Comparison of ENCODE assay signal across 3 cellular contexts in genomic region chr5:43465455-43465854, GRCh38. TPM values are rescaled to one million over a fixed set of nuclear protein-coding genes. Genes with fewer than 3 reads are reported as not detected.
DNase-seq lines count a peak whose midpoint lies in the region; ATAC-seq, FAIRE-seq and TF ChIP-seq lines count a peak whose summit lies in the region.
"Not testable (repeated sequence)": the region's sequence is repeated elsewhere in the genome, so short reads cannot be mapped to it uniquely, and the experiment has no call there.
"Had no signal": no experiment of that assay in that cellular context is flagged by ENCODE, and none has a peak within 500 bp of the region (broad histone marks: within the 10 kb centered on the region; RNA-seq: fewer than 3 reads in every experiment).

No MANE protein-coding gene starts in this region.

- H3K27me3 ChIP-seq in K562 (ENCODE audit: control insufficient read depth in 2 of 2, insufficient read depth in 2 of 2, low read length in 2 of 2): not testable (repeated sequence)

- WGBS in K562 (ENCODE audit: insufficient coverage, low coverage, missing lambda C conversion rate): 92% methylated on average over 3 of the region's 3 CpGs

- ATAC-seq in K562: not testable (repeated sequence)

- not testable (repeated sequence) for H4K20me1 ChIP-seq in K562 (replicated peaks; ENCODE audit: control insufficient read depth, insufficient read depth, low read length)

- TF ChIP-seq POLR2A in K562 (conservative IDR thresholded peaks at IDR 0.05): not testable (repeated sequence)

- H3K9me1 ChIP-seq in K562 (ENCODE audit: control insufficient read depth, insufficient read depth, low read length): not testable (repeated sequence)

- not testable (repeated sequence) for H2AFZ ChIP-seq in K562 (ENCODE audit: low read depth, low read length)

- in situ Hi-C loops in K562 (cut with MboI): not testable (repeated sequence)

- intact Hi-C loops in K562 (cut with micrococcal nuclease): not testable (repeated sequence)

- CTCF ChIA-PET in K562 (lab: Yijun Ruan, JAX; ENCODE audit: low intra/inter-chr PET ratio): not testable (repeated sequence)

- not testable (repeated sequence) for FAIRE-seq in K562 (lab: Jason Lieb, UNC)

- H3K9me3 ChIP-seq in K562 (replicated peaks; ENCODE audit: control insufficient read depth, insufficient read depth, low read depth, low read length): not testable (repeated sequence)

- H3K36me3 ChIP-seq in K562 (ENCODE audit: control insufficient read depth, insufficient read depth, low read length): peaks cover 27% of the 10 kb centered on the region; the same call in 2 of the 3 replicates

- not testable (repeated sequence) for TF ChIP-seq EP300 in K562 (IDR thresholded peaks at IDR 0.05; ENCODE audit: low read length)

- not testable (repeated sequence) for BruUV-seq in K562 (replicated peaks; lab: Mats Ljungman, UMichigan)

- TF ChIP-seq RAD21 in K562 (CRISPR knock-in tag; conservative IDR thresholded peaks at IDR 0.05 in 1 of 2, IDR thresholded peaks at IDR 0.05 in 1 of 2): not testable (repeated sequence)

- not testable (repeated sequence) for TF ChIP-seq CTCF in K562 (IDR thresholded peaks at IDR 0.05 in 2 of 3, conservative IDR thresholded peaks at IDR 0.05 in 1 of 3; ENCODE audit: insufficient read depth in 2 of 3, low read depth in 1 of 3, low read length in 3 of 3)

- not testable (repeated sequence) for H3K27ac ChIP-seq in K562 (ENCODE audit: extremely low read depth, low read depth, low read length)

- H3K4me2 ChIP-seq in K562 (ENCODE audit: insufficient read depth, low read length): not testable (repeated sequence)

- H3K79me2 ChIP-seq in K562 (ENCODE audit: control insufficient read depth, insufficient read depth, low read length): not testable (repeated sequence)

- not testable (repeated sequence) for H3K4me1 ChIP-seq in K562 (replicated peaks in 1 of 2; ENCODE audit: control insufficient read depth in 2 of 2, insufficient read depth in 2 of 2, low read length in 2 of 2)

- POLR2A ChIA-PET in K562 (lab: Yijun Ruan, JAX): not testable (repeated sequence)

- not testable (repeated sequence) for H3K9ac ChIP-seq in K562 (ENCODE audit: insufficient read depth in 1 of 2, low read depth in 2 of 2, low read length in 2 of 2)

- DNase-seq in K562 (ENCODE audit: extremely low read depth in 1 of 4, low spot score in 3 of 4): not testable (repeated sequence)

- H3K4me3 ChIP-seq in K562: not testable (repeated sequence)

TF ChIP-seq in K562, 482 proteins besides CTCF, POLR2A, EP300 and RAD21:
- peak; percentile 56 for TF ChIP-seq ZNF146 (CRISPR knock-in tag; IDR thresholded peaks at IDR 0.05; ENCODE audit: unreplicated experiment)
- TF ChIP-seq KDM1A (IDR thresholded peaks at IDR 0.05): peak; percentile 10 to 37; a peak in 2 of 4 replicates
- TF ChIP-seq BCOR (IDR thresholded peaks at IDR 0.05): peak; percentile 73; the same call in 1 of the 2 replicates

RNA-seq across cellular contexts. Expression of gene TMEM267, which starts 18.2 kb away (rescaled TPM):
- 16.8 and 49.2 TPM in 2 replicates for total RNA-seq in K562 (2011; cell fraction: chromatin; rRNA removed; ENCODE audit: low replicate concordance)
- 7.2 and 8.0 TPM in 2 replicates for total RNA-seq in K562 (2011; cell fraction: nucleolus; rRNA removed)
- 20.4 and 22.3 TPM in 2 replicates for total RNA-seq in K562 (2011; cell fraction: nucleoplasm; rRNA removed)
- total RNA-seq in K562 (2014; rRNA removed) (8.1 and 11.3 TPM in 2 replicates), K562 (2014; rRNA removed; fragmentation: Illumina TruSeq; extraction: Trizol) (17.8 and 21.2 TPM in 2 replicates), K562 (2015; rRNA removed; fragmentation: Illumina TruSeq; extraction: Trizol) (12.1 and 13.3 TPM in 2 replicates), K562 (2021) (19.3 and 19.9 TPM in 2 replicates)
- polyA plus RNA-seq in K562 (2011; rRNA removed) (29.1 and 31.9 TPM in 2 replicates), K562 (2014; fragmentation: Illumina TruSeq; extraction: Trizol) (15.4 and 17.0 TPM in 2 replicates), K562 (2014; fragmentation: Nextera tagmentation; extraction: Ambion mirVana) (10 to 100 TPM; 51.1 to 61.1 TPM), K562 (2014; rRNA removed) (13.2 and 19.1 TPM in 2 replicates)
- polyA plus RNA-seq in K562 (2011; cell fraction: cytosol; rRNA removed): 4.6 and 13.5 TPM in 2 replicates
- polyA plus RNA-seq in K562 (2011; cell fraction: nucleus; rRNA removed): 20.1 and 30.5 TPM in 2 replicates
- polyA plus RNA-seq in K562 (2012): 15.9 and 25.5 TPM in 2 replicates
- 35.3 and 41.3 TPM in 2 replicates for polyA minus RNA-seq in K562 (2011; rRNA and poly(A)+ RNA removed)
- 6.4 and 6.7 TPM in 2 replicates for polyA minus RNA-seq in K562 (2011; cell fraction: cytosol; rRNA and poly(A)+ RNA removed)
- polyA minus RNA-seq in K562 (2011; cell fraction: nucleus; rRNA and poly(A)+ RNA removed): 5.0 and 7.0 TPM in 2 replicates

RNA-seq across cellular contexts. Expression of gene C5orf34, which starts 49.5 kb away (rescaled TPM):
- 24.9 and 68.1 TPM in 2 replicates for total RNA-seq in K562 (2011; cell fraction: chromatin; rRNA removed; ENCODE audit: low replicate concordance)
- 16.0 and 22.9 TPM in 2 replicates for total RNA-seq in K562 (2011; cell fraction: nucleolus; rRNA removed)
- 24.2 and 24.8 TPM in 2 replicates for total RNA-seq in K562 (2011; cell fraction: nucleoplasm; rRNA removed)
- total RNA-seq in K562 (2014; rRNA removed): 13.1 and 13.2 TPM in 2 replicates
- 20.7 and 24.3 TPM in 2 replicates for total RNA-seq in K562 (2014; rRNA removed; fragmentation: Illumina TruSeq; extraction: Trizol)
- 18.2 and 19.0 TPM in 2 replicates for total RNA-seq in K562 (2015; rRNA removed; fragmentation: Illumina TruSeq; extraction: Trizol)
- 13.8 and 15.7 TPM in 2 replicates for total RNA-seq in K562 (2021)
- polyA plus RNA-seq in K562 (2011; rRNA removed): 28.9 and 32.6 TPM in 2 replicates
- polyA plus RNA-seq in K562 (2011; cell fraction: cytosol; rRNA removed): 6.9 and 11.5 TPM in 2 replicates
- 27.4 and 34.7 TPM in 2 replicates for polyA plus RNA-seq in K562 (2011; cell fraction: nucleus; rRNA removed)
- 8.8 and 12.3 TPM in 2 replicates for polyA plus RNA-seq in K562 (2012)
- polyA plus RNA-seq in K562 (2014; fragmentation: Illumina TruSeq; extraction: Trizol): 19.4 and 23.5 TPM in 2 replicates
- 10 to 100 TPM; 21.4 to 27.8 TPM for polyA plus RNA-seq in K562 (2014; fragmentation: Nextera tagmentation; extraction: Ambion mirVana)
- 18.1 and 18.9 TPM in 2 replicates for polyA plus RNA-seq in K562 (2014; rRNA removed)
- 37.6 and 39.6 TPM in 2 replicates for polyA minus RNA-seq in K562 (2011; rRNA and poly(A)+ RNA removed)
- polyA minus RNA-seq in K562 (2011; cell fraction: cytosol; rRNA and poly(A)+ RNA removed): 6.2 and 11.1 TPM in 2 replicates
- 23.6 and 40.1 TPM in 2 replicates for polyA minus RNA-seq in K562 (2011; cell fraction: nucleus; rRNA and poly(A)+ RNA removed)

RNA-seq across cellular contexts. Expression of gene CCL28, which starts 53.3 kb away (rescaled TPM):
- not detected in 2 replicates for total RNA-seq in K562 (2011; cell fraction: chromatin; rRNA removed; ENCODE audit: low replicate concordance)
- not detected in 2 replicates for total RNA-seq in K562 (2011; cell fraction: nucleolus; rRNA removed)
- not detected in 2 replicates for total RNA-seq in K562 (2011; cell fraction: nucleoplasm; rRNA removed)
- total RNA-seq in K562 (2014; rRNA removed) (not detected in 2 replicates), K562 (2014; rRNA removed; fragmentation: Illumina TruSeq; extraction: Trizol) (not detected in 2 replicates), K562 (2015; rRNA removed; fragmentation: Illumina TruSeq; extraction: Trizol) (not detected in 2 replicates), K562 (2021) (not detected in 2 replicates)
- polyA plus RNA-seq in K562 (2011; rRNA removed) (0.11 TPM in 1 of 2 replicates, not detected in the other), K562 (2014; fragmentation: Illumina TruSeq; extraction: Trizol) (not detected in 2 replicates), K562 (2014; fragmentation: Nextera tagmentation; extraction: Ambion mirVana) (not detected), K562 (2014; rRNA removed) (not detected in 2 replicates)
- polyA plus RNA-seq in K562 (2011; cell fraction: cytosol; rRNA removed): 0.06 TPM in 1 of 2 replicates, not detected in the other
- polyA plus RNA-seq in K562 (2011; cell fraction: nucleus; rRNA removed): 0.04 TPM in 1 of 2 replicates, not detected in the other
- not detected in 2 replicates for polyA plus RNA-seq in K562 (2012)
- not detected in 2 replicates for polyA minus RNA-seq in K562 (2011; rRNA and poly(A)+ RNA removed)
- not detected in 2 replicates for polyA minus RNA-seq in K562 (2011; cell fraction: cytosol; rRNA and poly(A)+ RNA removed)
- polyA minus RNA-seq in K562 (2011; cell fraction: nucleus; rRNA and poly(A)+ RNA removed): not detected in 2 replicates
- total RNA-seq: A172, Daoy had no signal
